8 cellular contexts compared by ENCODE assay signal in genomic region chr2:48471048-48471474, GRCh38. TPM values are rescaled to one million over a fixed set of nuclear protein-coding genes. Genes with fewer than 3 reads are reported as not detected.
A peak's percentile ranks its signal among the peaks of the same experiment; 100 is the strongest.
DNase-seq lines count a peak whose midpoint lies in the region; FAIRE-seq and TF ChIP-seq lines count a peak whose summit lies in the region.

No MANE protein-coding gene starts in this region.

- TF ChIP-seq POLR2A in lower leg skin (IDR thresholded peaks at IDR 0.05), result no peak

- DNase-seq in NCI-H748 (lab: John Stamatoyannopoulos, UW; ENCODE audit: unreplicated experiment) (peak; percentile 27), NCI-H748 treated with DMSO at 0.1 percent for 48 hours (lab: John Stamatoyannopoulos, UW) (no peak), WERI-Rb-1 (peak; percentile 40), hepatic stellate cell (ENCODE audit: low spot score) (peak; percentile 29), small intestine (peak; percentile 85), lower leg skin (ENCODE audit: low spot score in 2 of 2) (no peak), SHP77 treated with DMSO at 0.1 percent for 48 hours (lab: John Stamatoyannopoulos, UW) (no peak)
- DNase-seq in activated effector memory CD4-positive, alpha-beta T cell treated with anti-CD3 and anti-CD28 coated beads, Interleukin-2, amount 50 U/mL, for 16 hours, result no peak

- TF ChIP-seq CTCF in WERI-Rb-1 (IDR thresholded peaks at IDR 0.05; ENCODE audit: low read depth, low read length) (peak; percentile 45), lower leg skin (IDR thresholded peaks at IDR 0.05) (no peak)

- H3K9me3 ChIP-seq in WERI-Rb-1 (ENCODE audit: severe bottlenecking) (no peaks in the 10 kb centered on the region), small intestine (ENCODE audit: control insufficient read depth, low read depth) (no peaks in the 10 kb centered on the region)

- H3K4me1 ChIP-seq in small intestine (ENCODE audit: control insufficient read depth in 2 of 2, insufficient read depth in 1 of 2, low read depth in 1 of 2, low read length in 1 of 2), result peaks cover 0 to 2% of the 10 kb centered on the region in 2 donors

- 11 to 52% (median 35%) methylated on average over 4 of the region's 4 CpGs for WGBS in small intestine, 3 donors
- 40 to 42% methylated on average over 4 of the region's 4 CpGs for whole genome bisulfite sequencing in lower leg skin, 2 donors

- intact Hi-C loops in lower leg skin (cut with DNase I; ENCODE audit: low total_unique reads), result no loop called here

- H3K36me3 ChIP-seq in WERI-Rb-1 (peaks cover 30% of the 10 kb centered on the region), small intestine (ENCODE audit: control insufficient read depth in 2 of 2, insufficient read depth in 2 of 2, low read length in 2 of 2) (peaks cover 4 to 11% of the 10 kb centered on the region in 2 donors)

- H3K4me3 ChIP-seq in WERI-Rb-1 (ENCODE audit: low read depth, low read length), result no peak overlapping the region
- H3K4me3 ChIP-seq in small intestine (ENCODE audit: low read depth in 1 of 2, low read length in 2 of 2), result no peak overlapping the region
- no peak overlapping the region for H3K4me3 ChIP-seq in lower leg skin (ENCODE audit: low read depth, poor library complexity, severe bottlenecking)

- no peaks in the 10 kb centered on the region for H3K27me3 ChIP-seq in WERI-Rb-1 (ENCODE audit: insufficient read depth, low read depth, severe bottlenecking)
- no peaks in the 10 kb centered on the region for H3K27me3 ChIP-seq in small intestine (ENCODE audit: control insufficient read depth in 2 of 2, insufficient read depth in 2 of 2, low read length in 2 of 2)

- no peak overlapping the region for H3K27ac ChIP-seq in WERI-Rb-1
- peak overlapping the region in 1 of 2 donors; percentile 20 for H3K27ac ChIP-seq in small intestine (ENCODE audit: low read depth in 1 of 2, low read length in 1 of 2)

- no peak for FAIRE-seq in small intestine (lab: Jason Lieb, UNC)

RNA-seq across cellular contexts. Expression of gene PPP1R21, which starts 30.5 kb away (rescaled TPM):
- 10 to 100 TPM; 16.3 to 34.9 (median 20.8) TPM for polyA plus RNA-seq in small intestine
- total RNA-seq in lower leg skin, result 10 to 100 TPM; 15.8 to 29.5 (median 21.3) TPM

RNA-seq across cellular contexts. Expression of gene STON1, which starts 58.9 kb away (rescaled TPM):
- polyA plus RNA-seq in small intestine, result 1 to 10 TPM in 2 of 3 donors, under 1 TPM in 1; 0.45 to 4.7 (median 1.4) TPM
- total RNA-seq in lower leg skin, result 1 to 10 TPM; 4.1 to 9.7 (median 8.1) TPM

Comparison
In these comparisons a context has a peak if more than half of its experiments do, and no peak if none do; other contexts are left out.
1. DNase-seq: peak in NCI-H748 (single experiment), WERI-Rb-1 (single experiment), hepatic stellate cell (single experiment) and small intestine (single experiment); none in NCI-H748 treated with DMSO at 0.1 percent for 48 hours (single experiment), lower leg skin (0 of 2), activated effector memory CD4-positive, alpha-beta T cell treated with anti-CD3 and anti-CD28 coated beads, Interleukin-2, amount 50 U/mL, for 16 hours (single experiment) and SHP77 treated with DMSO at 0.1 percent for 48 hours (single experiment).